ENCODE assay signal across 15 cellular contexts in the genomic region with DNA sequence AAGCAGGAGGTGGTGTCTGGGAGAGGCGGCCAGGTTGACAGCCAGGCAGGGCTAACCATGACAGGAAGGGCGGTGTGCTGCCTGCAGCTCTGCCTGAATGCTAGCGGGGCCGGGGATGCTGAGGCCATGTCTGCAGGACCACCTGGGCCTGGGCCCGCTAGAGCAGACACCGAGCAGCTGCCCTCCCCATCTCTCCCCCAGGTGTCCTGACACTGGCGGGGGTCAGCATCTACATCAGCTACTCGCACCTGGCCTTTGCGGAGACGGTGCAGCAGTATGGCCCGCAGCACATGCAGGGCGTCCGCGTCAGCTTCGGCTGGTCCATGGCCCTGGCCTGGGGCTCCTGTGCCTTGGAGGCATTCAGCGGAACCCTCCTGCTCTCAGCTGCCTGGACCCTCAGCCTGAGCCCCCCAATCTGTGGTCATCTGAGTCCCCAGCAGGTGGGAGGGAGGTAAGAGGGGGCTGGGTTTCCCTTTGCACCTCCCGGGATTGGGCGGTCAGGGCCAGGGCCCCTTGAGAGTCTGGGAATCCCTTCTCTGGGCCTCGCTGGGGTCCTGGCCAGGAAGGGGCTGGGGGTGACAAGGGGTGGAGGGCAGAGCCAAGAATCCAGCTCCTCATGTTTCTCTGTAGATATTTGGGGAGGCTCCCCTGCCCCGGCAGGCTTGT. TPM values are rescaled to one million over a fixed set of nuclear protein-coding genes. Genes with fewer than 3 reads are reported as not detected.
DNase-seq lines count a peak whose midpoint lies in the region; ATAC-seq and TF ChIP-seq lines count a peak whose summit lies in the region.
"Had no signal": no experiment of that assay in that cellular context is flagged by ENCODE, and none has a peak within 500 bp of the region (broad histone marks: within the 10 kb centered on the region; RNA-seq: fewer than 3 reads in every experiment).

No MANE protein-coding gene starts in this region.

- DNase-seq in dorsolateral prefrontal cortex (no peak), osteoblast (ENCODE audit: insufficient read length, low spot score, missing footprints) (peak; percentile 58), NCI-H1436 treated with DMSO at 0.1 percent for 48 hours (lab: John Stamatoyannopoulos, UW) (no peak), MCF 10A (ENCODE audit: unreplicated experiment) (no peak), NCI-H2107 (lab: John Stamatoyannopoulos, UW) (no peak)
- DNase-seq: AML-193; CD8-positive, alpha-beta T cell; IMR-90; NCI-H1694; NCI-H748 treated with DMSO at 0.1 percent for 48 hours had no signal

- H3K9me3 ChIP-seq in DOHH2 (ENCODE audit: control insufficient read depth, insufficient read depth, low read length) (no peaks in the 10 kb centered on the region; the same call in 1 of the 2 replicates), OCI-LY3 (ENCODE audit: insufficient read depth, low read length) (no peaks in the 10 kb centered on the region), osteoblast (ENCODE audit: low read depth, low read length) (no peaks in the 10 kb centered on the region)

- H3K4me1 Mint-ChIP-seq in MCF 10A (ENCODE audit: insufficient read depth, unreplicated experiment), result peaks cover 4% of the 10 kb centered on the region

- H3F3A ChIP-seq in DOHH2 (ENCODE audit: control insufficient read depth, insufficient read depth), result peaks cover 30% of the 10 kb centered on the region

- no TSS peak for BruUV-seq in MCF 10A (replicated peaks; lab: Mats Ljungman, UMichigan)

- peaks cover 57% of the 10 kb centered on the region for H3K4me1 ChIP-seq in DOHH2 (ENCODE audit: control insufficient read depth, low read length)
- peaks cover 19% of the 10 kb centered on the region for H3K4me1 ChIP-seq in OCI-LY3 (ENCODE audit: low read length)
- H3K4me1 ChIP-seq in osteoblast (ENCODE audit: insufficient read depth, low read length), result no peaks in the 10 kb centered on the region

- H3K27me3 Mint-ChIP-seq in MCF 10A (ENCODE audit: insufficient read depth, unreplicated experiment), result no peaks in the 10 kb centered on the region

- CTCF ChIA-PET in MCF 10A (lab: Yijun Ruan, JAX), result interaction anchor here (1.2 to 1.3 kb wide), 2 partner anchors 11 to 64 kb away, joined by 4 read pairs; no protein-coding TSS in a partner anchor

- H3K36me3 ChIP-seq in DOHH2 (ENCODE audit: control insufficient read depth, low read length) (no peaks in the 10 kb centered on the region), OCI-LY3 (replicated peaks; ENCODE audit: low read depth, low read length) (no peaks in the 10 kb centered on the region), osteoblast (ENCODE audit: insufficient read depth, low read length) (no peaks in the 10 kb centered on the region)

- no peak overlapping the region for H3K4me3 Mint-ChIP-seq in MCF 10A (ENCODE audit: unreplicated experiment)
- H3K4me3 Mint-ChIP-seq: CD8-positive, alpha-beta T cell had no signal

- ATAC-seq in SK-N-SH treated with all-trans-retinoic acid at 6 μM for 48 hours, result no peak
- ATAC-seq: CD8-positive, alpha-beta T cell had no signal

- H3K27ac ChIP-seq in DOHH2 (ENCODE audit: low read depth, low read length), result peak overlapping the region; percentile 95
- no peak overlapping the region for H3K27ac ChIP-seq in OCI-LY3 (ENCODE audit: low read length)
- peak overlapping the region; percentile 71 to 100 (median 99) for H3K27ac ChIP-seq in dorsolateral prefrontal cortex
- H3K27ac ChIP-seq in osteoblast (ENCODE audit: low read depth, low read length), result no peak overlapping the region

- H3K9ac ChIP-seq in OCI-LY3 (ENCODE audit: low read length), result no peak overlapping the region

- H3K4me2 ChIP-seq in DOHH2 (ENCODE audit: low read length), result peak overlapping the region; percentile 81
- peak overlapping the region; percentile 52 for H3K4me2 ChIP-seq in OCI-LY3 (ENCODE audit: low read length)
- H3K4me2 ChIP-seq in osteoblast (ENCODE audit: insufficient read depth, low read length), result no peak overlapping the region

- intact Hi-C loops in dorsolateral prefrontal cortex (cut with DNase I) (no loop called here), MCF 10A (cut with micrococcal nuclease) (no loop called here)

- H3K27ac Mint-ChIP-seq in MCF 10A (ENCODE audit: low read depth, unreplicated experiment), result no peak overlapping the region
- H3K27ac Mint-ChIP-seq: CD8-positive, alpha-beta T cell had no signal

- H3K27me3 ChIP-seq in DOHH2 (ENCODE audit: control insufficient read depth, low read length) (no peaks in the 10 kb centered on the region), OCI-LY3 (ENCODE audit: low read depth, low read length) (no peaks in the 10 kb centered on the region), dorsolateral prefrontal cortex (peaks cover 0 to 4% (median 0%) of the 10 kb centered on the region in 45 donors), osteoblast (ENCODE audit: insufficient read depth, low read length) (no peaks in the 10 kb centered on the region)

- no peak overlapping the region for H2AFZ ChIP-seq in OCI-LY3 (ENCODE audit: low read depth, low read length)
- no peak overlapping the region for H2AFZ ChIP-seq in osteoblast (ENCODE audit: low read length)

- H3K4me3 ChIP-seq in DOHH2 (ENCODE audit: low read length) (peak overlapping the region; percentile 56), OCI-LY3 (ENCODE audit: low read length) (no peak overlapping the region), dorsolateral prefrontal cortex (no peak overlapping the region), osteoblast (ENCODE audit: insufficient read depth, low read length) (no peak overlapping the region)

- POLR2A ChIA-PET in MCF 10A (lab: Yijun Ruan, JAX), result no interaction called here

- H3K9me2 ChIP-seq in DOHH2 (replicated peaks; ENCODE audit: control insufficient read depth, low read length), result no peaks in the 10 kb centered on the region

- TF ChIP-seq CTCF in DOHH2 (IDR thresholded peaks at IDR 0.05; ENCODE audit: low read depth, low read length, poor library complexity, severe bottlenecking), result no peak
- TF ChIP-seq CTCF in OCI-LY3 (IDR thresholded peaks at IDR 0.05; ENCODE audit: low read depth, low read length), result no peak
- TF ChIP-seq CTCF in dorsolateral prefrontal cortex (IDR thresholded peaks at IDR 0.05 in 54 of 56, conservative IDR thresholded peaks at IDR 0.05 in 2 of 56; ENCODE audit: low read depth in 1 of 56, partially characterized antibody in 56 of 56), result no peak
- TF ChIP-seq CTCF in osteoblast (IDR thresholded peaks at IDR 0.05; ENCODE audit: extremely low read depth, low read depth, low read length), result no peak
- TF ChIP-seq CTCF in MCF 10A (IDR thresholded peaks at IDR 0.05; ENCODE audit: unreplicated experiment), result no peak

- no peaks in the 10 kb centered on the region for H3K9me3 Mint-ChIP-seq in MCF 10A (ENCODE audit: unreplicated experiment)
- H3K9me3 Mint-ChIP-seq: CD8-positive, alpha-beta T cell had no signal

- no peaks in the 10 kb centered on the region for H4K20me1 ChIP-seq in DOHH2 (ENCODE audit: control insufficient read depth, insufficient read depth, low read depth, low read length)
- no peaks in the 10 kb centered on the region for H4K20me1 ChIP-seq in OCI-LY3 (ENCODE audit: insufficient read depth, low read length)
- H4K20me1 ChIP-seq in osteoblast (ENCODE audit: insufficient read depth, low read length), result no peaks in the 10 kb centered on the region

- H3K79me2 ChIP-seq in DOHH2 (ENCODE audit: control insufficient read depth, low read length), result no peaks in the 10 kb centered on the region
- H3K79me2 ChIP-seq in OCI-LY3 (ENCODE audit: low read length), result no peaks in the 10 kb centered on the region
- no peaks in the 10 kb centered on the region for H3K79me2 ChIP-seq in osteoblast (ENCODE audit: insufficient read depth, low read length)

- peaks cover 6% of the 10 kb centered on the region for H3K36me3 Mint-ChIP-seq in MCF 10A (ENCODE audit: insufficient read depth, unreplicated experiment)
- H3K36me3 Mint-ChIP-seq: CD8-positive, alpha-beta T cell had no signal

TF ChIP-seq in SK-N-SH treated with all-trans-retinoic acid at 6 μM for 48 hours, 23 proteins besides CTCF, POLR2A, EP300 and RAD21 (continues in another document):
- no peak for TF ChIP-seq ZNF8 (CRISPR knock-in tag; IDR thresholded peaks at IDR 0.05)
- TF ChIP-seq ISL1 (CRISPR knock-in tag; IDR thresholded peaks at IDR 0.05), result no peak
- TF ChIP-seq ZC3H10 (CRISPR knock-in tag; IDR thresholded peaks at IDR 0.05), result no peak
- TF ChIP-seq, protein P1, sequence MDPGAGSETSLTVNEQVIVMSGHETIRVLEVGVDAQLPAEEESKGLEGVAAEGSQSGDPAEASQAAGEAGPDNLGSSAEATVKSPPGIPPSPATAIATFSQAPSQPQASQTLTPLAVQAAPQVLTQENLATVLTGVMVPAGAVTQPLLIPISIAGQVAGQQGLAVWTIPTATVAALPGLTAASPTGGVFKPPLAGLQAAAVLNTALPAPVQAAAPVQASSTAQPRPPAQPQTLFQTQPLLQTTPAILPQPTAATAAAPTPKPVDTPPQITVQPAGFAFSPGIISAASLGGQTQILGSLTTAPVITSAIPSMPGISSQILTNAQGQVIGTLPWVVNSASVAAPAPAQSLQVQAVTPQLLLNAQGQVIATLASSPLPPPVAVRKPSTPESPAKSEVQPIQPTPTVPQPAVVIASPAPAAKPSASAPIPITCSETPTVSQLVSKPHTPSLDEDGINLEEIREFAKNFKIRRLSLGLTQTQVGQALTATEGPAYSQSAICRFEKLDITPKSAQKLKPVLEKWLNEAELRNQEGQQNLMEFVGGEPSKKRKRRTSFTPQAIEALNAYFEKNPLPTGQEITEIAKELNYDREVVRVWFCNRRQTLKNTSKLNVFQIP (CRISPR knock-in tag; IDR thresholded peaks at IDR 0.05; ENCODE audit: borderline replicate concordance, low read depth), result no peak
- TF ChIP-seq, protein P2, sequence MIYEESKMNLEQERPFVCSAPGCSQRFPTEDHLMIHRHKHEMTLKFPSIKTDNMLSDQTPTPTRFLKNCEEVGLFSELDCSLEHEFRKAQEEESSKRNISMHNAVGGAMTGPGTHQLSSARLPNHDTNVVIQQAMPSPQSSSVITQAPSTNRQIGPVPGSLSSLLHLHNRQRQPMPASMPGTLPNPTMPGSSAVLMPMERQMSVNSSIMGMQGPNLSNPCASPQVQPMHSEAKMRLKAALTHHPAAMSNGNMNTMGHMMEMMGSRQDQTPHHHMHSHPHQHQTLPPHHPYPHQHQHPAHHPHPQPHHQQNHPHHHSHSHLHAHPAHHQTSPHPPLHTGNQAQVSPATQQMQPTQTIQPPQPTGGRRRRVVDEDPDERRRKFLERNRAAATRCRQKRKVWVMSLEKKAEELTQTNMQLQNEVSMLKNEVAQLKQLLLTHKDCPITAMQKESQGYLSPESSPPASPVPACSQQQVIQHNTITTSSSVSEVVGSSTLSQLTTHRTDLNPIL (CRISPR knock-in tag; IDR thresholded peaks at IDR 0.05; ENCODE audit: low read depth), result no peak

RNA-seq across cellular contexts. Expression of a gene that starts 7.5 kb away (rescaled TPM):
- total RNA-seq in dorsolateral prefrontal cortex, result 100 to 1,000 TPM in 1 of 120 experiments, 10 to 100 TPM in 97, 1 to 10 TPM in 22; 2.9 to 101 (median 20.6) TPM
- total RNA-seq in osteoblast, result not detected in 2 replicates
- not detected in 2 replicates for total RNA-seq in MCF 10A (2022)
- total RNA-seq: A673; CD8-positive, alpha-beta T cell; IMR-90; RPMI7951 had no signal

RNA-seq across cellular contexts. Expression of a gene that starts 24.9 kb away (rescaled TPM):
- total RNA-seq in dorsolateral prefrontal cortex (1 to 10 TPM in 29 of 120 experiments, under 1 TPM in 66, not detected in 25; 0.16 to 2.8 (median 0.68) TPM), osteoblast (8.0 and 11.5 TPM in 2 replicates), MCF 10A (2022) (24.6 and 45.6 TPM in 2 replicates)

RNA-seq across cellular contexts. Expression of a gene that starts 51.8 kb away (rescaled TPM):
- total RNA-seq in dorsolateral prefrontal cortex (100 to 1,000 TPM in 13 of 120 experiments, 10 to 100 TPM in 107; 32.6 to 162 (median 68.4) TPM), osteoblast (20.0 and 23.2 TPM in 2 replicates), MCF 10A (2022) (18.7 and 22.2 TPM in 2 replicates)

RNA-seq across cellular contexts. Expression of a gene that starts 52.1 kb away (rescaled TPM):
- 1 to 10 TPM in 109 of 120 experiments, under 1 TPM in 11; 0.55 to 5.6 (median 1.9) TPM for total RNA-seq in dorsolateral prefrontal cortex
- total RNA-seq in osteoblast, result 17.7 and 23.9 TPM in 2 replicates
- total RNA-seq in MCF 10A (2022), result 8.5 and 21.4 TPM in 2 replicates

Comparison
In these comparisons a context has a peak if more than half of its experiments do, and no peak if none do; other contexts are left out.
1. H3K27ac ChIP-seq: peak in DOHH2 (single experiment) and dorsolateral prefrontal cortex (59 of 59); none in OCI-LY3 (single experiment) and osteoblast (single experiment).